10 cellular contexts compared by ENCODE assay signal in genomic region chr15:25793354-25794050, GRCh38.
DNase-seq lines count a peak whose midpoint lies in the region; ATAC-seq lines count a peak whose summit lies in the region.
"Had no signal": no experiment of that assay in that cellular context is flagged by ENCODE, and none has a peak within 500 bp of the region (broad histone marks: within the 10 kb centered on the region; RNA-seq: fewer than 3 reads in every experiment).

No MANE protein-coding gene starts in this region.

- H3K9me3 Mint-ChIP-seq in immature natural killer cell: no peaks in the 10 kb centered on the region
- H3K9me3 Mint-ChIP-seq in naive thymus-derived CD8-positive, alpha-beta T cell: no peaks in the 10 kb centered on the region

- peak overlapping the region in 3 of 5 donors; percentile 16 to 51 (median 27) for H3K4me3 Mint-ChIP-seq in immature natural killer cell
- H3K4me3 Mint-ChIP-seq in naive thymus-derived CD8-positive, alpha-beta T cell: peak overlapping the region in 1 of 10 donors; percentile 2

- peaks cover 0 to 3% (median 0%) of the 10 kb centered on the region in 3 donors for H3K36me3 Mint-ChIP-seq in immature natural killer cell
- H3K36me3 Mint-ChIP-seq in naive thymus-derived CD8-positive, alpha-beta T cell: peaks cover 0 to 1% (median 0%) of the 10 kb centered on the region in 3 donors

- ATAC-seq in GM18870 (IDR thresholded peaks at IDR 0.05; ENCODE audit: unreplicated experiment) (peak; percentile 92), GM21786 (IDR thresholded peaks at IDR 0.05; ENCODE audit: unreplicated experiment) (peak; percentile 76), HG03571 (IDR thresholded peaks at IDR 0.05; ENCODE audit: unreplicated experiment) (peak; percentile 90)
- no peak for ATAC-seq in naive thymus-derived CD8-positive, alpha-beta T cell

- DNase-seq in immature natural killer cell: no peak
- DNase-seq in stimulated activated CD4-positive, alpha-beta T cell treated with anti-CD3 and anti-CD28 coated beads, Interleukin-15, amount 100 ng/mL, for 24 hours: no peak
- no peak for DNase-seq in naive thymus-derived CD8-positive, alpha-beta T cell
- no peak for DNase-seq in Ammon's horn (ENCODE audit: low spot score)
- no peak for DNase-seq in activated CD4-positive, alpha-beta T cell treated with anti-CD3 and anti-CD28 coated beads for 48 hours
- DNase-seq: activated naive CD4-positive, alpha-beta T cell; erythroblast had no signal

- peaks cover 82 to 93% of the 10 kb centered on the region in 2 donors for H3K4me1 Mint-ChIP-seq in immature natural killer cell
- H3K4me1 Mint-ChIP-seq in naive thymus-derived CD8-positive, alpha-beta T cell: peaks cover 38 to 89% (median 69%) of the 10 kb centered on the region in 4 donors

- POLR2A ChIA-PET in naive thymus-derived CD8-positive, alpha-beta T cell (lab: Charles Lee): interaction anchor here (0.6 to 1.9 kb wide), 2 partner anchors 33 to 69 kb away, joined by 3 to 4 read pairs; no protein-coding TSS in a partner anchor

- H3K27me3 Mint-ChIP-seq in immature natural killer cell (ENCODE audit: low read depth in 3 of 3): peaks cover 0 to 7% (median 1%) of the 10 kb centered on the region in 3 donors
- no peaks in the 10 kb centered on the region for H3K27me3 Mint-ChIP-seq in naive thymus-derived CD8-positive, alpha-beta T cell

- peak overlapping the region in 1 of 6 donors; percentile 8 for H3K27ac Mint-ChIP-seq in immature natural killer cell
- H3K27ac Mint-ChIP-seq in naive thymus-derived CD8-positive, alpha-beta T cell: peak overlapping the region in 4 of 10 donors; percentile 17 to 72 (median 59)

Comparison
In these comparisons a context has a peak if more than half of its experiments do, and no peak if none do; other contexts are left out.
1. ATAC-seq: peak in GM18870 (single experiment), GM21786 (single experiment) and HG03571 (single experiment); none in naive thymus-derived CD8-positive, alpha-beta T cell (0 of 2).